1 cellular context compared by ENCODE assay signal in genomic region chr2:232483296-232483922, GRCh38.
TF ChIP-seq lines count a peak whose summit lies in the region.

No MANE protein-coding gene starts in this region.

TF ChIP-seq in K562, 482 proteins besides CTCF, POLR2A, EP300 and RAD21:
- no peak for TF ChIP-seq PRPF4 (IDR thresholded peaks at IDR 0.05; ENCODE audit: insufficient read depth, low read depth, low read length, poor library complexity, severe bottlenecking)
- TF ChIP-seq NR2C2 (CRISPR knock-in tag; IDR thresholded peaks at IDR 0.05), result no peak
- peak; percentile 71 for TF ChIP-seq NR2C2 (tag; IDR thresholded peaks at IDR 0.05)
- no peak for TF ChIP-seq POLR2B (IDR thresholded peaks at IDR 0.05; ENCODE audit: low read depth, partially characterized antibody)
- peak; percentile 84 for TF ChIP-seq NR2C1 (IDR thresholded peaks at IDR 0.05)
- peak; percentile 85 for TF ChIP-seq NR2C1 (tag; IDR thresholded peaks at IDR 0.05)
- TF ChIP-seq CHD7 (IDR thresholded peaks at IDR 0.05; ENCODE audit: low read depth, low read length), result no peak
- TF ChIP-seq ZKSCAN1 (IDR thresholded peaks at IDR 0.05; ENCODE audit: low read depth, low read length), result no peak
